2 cellular contexts compared by ENCODE assay signal in genomic region chr7:77537136-77537594, GRCh38.
TF ChIP-seq lines count a peak whose summit lies in the region.

Gene PTPN12 (plus strand): TSS chr7:77537295. CDS start chr7:77537547, 252 bp downstream.

TF ChIP-seq in K562, 482 proteins besides CTCF, POLR2A, EP300 and RAD21 (continues in another document):
- TF ChIP-seq BRF1 (IDR thresholded peaks at IDR 0.05; ENCODE audit: borderline replicate concordance, extremely low read depth, insufficient read length) (no peak), MTF1 (CRISPR knock-in tag; IDR thresholded peaks at IDR 0.05; ENCODE audit: borderline replicate concordance) (no peak), TFAM (CRISPR knock-in tag; conservative IDR thresholded peaks at IDR 0.05) (no peak), CTCFL (IDR thresholded peaks at IDR 0.05; ENCODE audit: borderline replicate concordance, insufficient read depth, low read depth, low read length, poor library complexity, severe bottlenecking) (no peak), NFATC3 (IDR thresholded peaks at IDR 0.05) (no peak), CREB3 (tag; conservative IDR thresholded peaks at IDR 0.05; ENCODE audit: low read depth) (no peak), THRB (CRISPR knock-in tag; conservative IDR thresholded peaks at IDR 0.05) (no peak), YY1 (IDR thresholded peaks at IDR 0.05; ENCODE audit: borderline replicate concordance in 1 of 3, control insufficient read depth in 1 of 3, extremely low read depth in 1 of 3, insufficient read depth in 3 of 3, insufficient read length in 1 of 3, insufficient replicate concordance in 2 of 3, low read depth in 1 of 3, low read length in 2 of 3) (peak in 1 of 3 experiments; percentile 1), ZKSCAN8 (CRISPR knock-in tag; IDR thresholded peaks at IDR 0.05) (no peak), ZNF224 (CRISPR knock-in tag; IDR thresholded peaks at IDR 0.05) (no peak), ESRRB (CRISPR knock-in tag; IDR thresholded peaks at IDR 0.05; ENCODE audit: borderline replicate concordance) (no peak), FOXJ3 (CRISPR knock-in tag; IDR thresholded peaks at IDR 0.05) (no peak), JUND (IDR thresholded peaks at IDR 0.05; ENCODE audit: borderline replicate concordance, low read depth, low read length) (no peak), JUND (tag; IDR thresholded peaks at IDR 0.05; ENCODE audit: borderline replicate concordance, low read depth, low read length) (no peak), CGGBP1 (CRISPR knock-in tag; IDR thresholded peaks at IDR 0.05) (peak; percentile 91; the same call in 1 of the 2 replicates), ZNF232 (CRISPR knock-in tag; IDR thresholded peaks at IDR 0.05) (no peak), GABPB1 (CRISPR knock-in tag; IDR thresholded peaks at IDR 0.05) (no peak), ELF1 (tag; IDR thresholded peaks at IDR 0.05) (peak; percentile 49; the same call in 1 of the 2 replicates), PHB (CRISPR knock-in tag; IDR thresholded peaks at IDR 0.05) (no peak), NRF1 (conservative IDR thresholded peaks at IDR 0.05 in 1 of 2, IDR thresholded peaks at IDR 0.05 in 1 of 2) (no peak), PKNOX1 (IDR thresholded peaks at IDR 0.05) (no peak), TCF15 (CRISPR knock-in tag; IDR thresholded peaks at IDR 0.05) (no peak), ZNF717 (CRISPR knock-in tag; IDR thresholded peaks at IDR 0.05) (no peak), ARID3A (IDR thresholded peaks at IDR 0.05; ENCODE audit: borderline replicate concordance, low read depth, low read length) (no peak), ZFP30 (CRISPR knock-in tag; IDR thresholded peaks at IDR 0.05; ENCODE audit: borderline replicate concordance) (no peak), CBX2 (IDR thresholded peaks at IDR 0.05; ENCODE audit: insufficient read depth, low read length, poor library complexity, severe bottlenecking) (no peak)

TF ChIP-seq in GM12891, 5 proteins besides CTCF, POLR2A, EP300 and RAD21:
- TF ChIP-seq POLR2AphosphoS5 (IDR thresholded peaks at IDR 0.05; ENCODE audit: low read depth, low read length) (no peak), SPI1 (IDR thresholded peaks at IDR 0.05; ENCODE audit: low read depth, low read length) (no peak), PAX5 (IDR thresholded peaks at IDR 0.05; ENCODE audit: insufficient read depth, low read length, severe bottlenecking) (no peak), TAF1 (IDR thresholded peaks at IDR 0.05; ENCODE audit: low read depth, low read length) (no peak), POU2F2 (IDR thresholded peaks at IDR 0.05; ENCODE audit: low read depth, low read length) (no peak)
TF ChIP-seq in GM12891: peak in this region for 0.
